10 cellular contexts compared by ENCODE assay signal in the genomic region with DNA sequence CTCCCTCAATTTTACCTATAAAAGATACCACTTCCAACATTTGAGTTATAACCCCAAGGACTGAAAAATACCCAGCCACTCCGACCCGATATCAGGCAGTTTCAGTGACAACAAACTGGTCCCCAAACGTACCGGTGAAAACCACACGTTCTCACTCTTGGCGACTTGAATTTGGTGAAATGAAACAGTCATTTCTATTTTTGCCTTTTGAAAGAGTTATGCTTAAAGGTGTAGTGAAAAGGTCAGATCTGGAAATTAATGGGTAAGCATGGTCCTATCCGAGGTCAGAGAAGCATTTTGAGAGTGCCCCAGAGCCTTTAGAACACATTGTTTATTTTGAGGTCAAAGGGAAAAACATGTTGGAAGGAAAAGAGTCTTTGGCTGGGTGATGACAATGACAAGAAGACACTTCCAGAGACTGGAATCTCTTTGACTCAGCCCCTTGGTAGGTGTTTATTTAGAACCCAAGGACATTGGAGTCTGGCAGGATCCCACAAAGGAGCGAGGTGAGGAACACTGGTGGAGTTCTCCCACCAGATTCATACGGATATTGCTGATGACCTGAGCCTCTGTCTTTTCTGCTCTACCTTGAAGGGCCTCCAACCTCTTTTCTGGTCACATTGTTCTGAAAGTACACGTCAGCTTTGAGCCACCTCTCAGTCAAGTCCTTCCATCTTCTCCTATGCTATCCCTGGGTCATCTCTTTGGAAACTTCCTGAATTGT.
DNase-seq lines count a peak whose midpoint lies in the region; ATAC-seq and TF ChIP-seq lines count a peak whose summit lies in the region.
"Had no signal": no experiment of that assay in that cellular context is flagged by ENCODE, and none has a peak within 500 bp of the region (broad histone marks: within the 10 kb centered on the region; RNA-seq: fewer than 3 reads in every experiment).

No MANE protein-coding gene starts in this region.

- POLR2A ChIA-PET in CD4-positive, alpha-beta T cell (lab: Charles Lee): interaction anchor here (1.0 kb wide), 1 partner anchor 9 kb away, joined by 3 read pairs; no protein-coding TSS in a partner anchor
- POLR2A ChIA-PET in activated CD8-positive, alpha-beta T cell treated with anti-CD3 and anti-CD28 coated beads, Interleukin-2, amount 10 ng/mL, durations not matched to agents 7 days and 5 days (lab: Charles Lee): interaction anchor here (0.7 to 3.1 kb wide), 7 partner anchors 8 to 290 kb away, joined by 3 to 14 read pairs (median 5); a partner anchor contains a TSS

- H3K18ac ChIP-seq in mesendoderm (ENCODE audit: low read length): no peak overlapping the region

- no peak for DNase-seq in CD4-positive, alpha-beta T cell
- DNase-seq in activated CD8-positive, alpha-beta T cell treated with anti-CD3 and anti-CD28 coated beads, Interleukin-2, amount 10 ng/mL, durations not matched to agents 7 days and 5 days: no peak
- DNase-seq in vagina (ENCODE audit: extremely low spot score in 2 of 2) (no peak), cortex of kidney (lab: John Stamatoyannopoulos, UW) (no peak), 8988T (no peak), mesendoderm (no peak)
- DNase-seq: COR-L47, Right ventricle myocardium superior had no signal

- no peaks in the 10 kb centered on the region for H3K79me2 ChIP-seq in mesendoderm (ENCODE audit: control insufficient read depth, insufficient read depth, low read length)

- H3K9me3 ChIP-seq in CD4-positive, alpha-beta T cell (ENCODE audit: control insufficient read depth, low read length): no peaks in the 10 kb centered on the region
- H3K9me3 ChIP-seq in vagina: no peaks in the 10 kb centered on the region

- ATAC-seq in CD4-positive, alpha-beta T cell (ENCODE audit: poor library complexity): no peak
- peak; percentile 50 for ATAC-seq in GM19023 (IDR thresholded peaks at IDR 0.05; ENCODE audit: unreplicated experiment)
- peak; percentile 44 for ATAC-seq in HG02970 (IDR thresholded peaks at IDR 0.05; ENCODE audit: low FRiP score, unreplicated experiment)
- ATAC-seq in activated CD8-positive, alpha-beta T cell treated with anti-CD3 and anti-CD28 coated beads, Interleukin-2, amount 10 ng/mL, durations not matched to agents 7 days and 5 days: peak; percentile 7

- H3K4me3 Mint-ChIP-seq in CD4-positive, alpha-beta T cell: peak overlapping the region; percentile 11
- peak overlapping the region; percentile 30 for H3K4me3 Mint-ChIP-seq in activated CD8-positive, alpha-beta T cell treated with anti-CD3 and anti-CD28 coated beads, Interleukin-2, amount 10 ng/mL, durations not matched to agents 7 days and 5 days

- H4K8ac ChIP-seq in mesendoderm (ENCODE audit: low read depth, low read length): no peak overlapping the region

- H3K27ac ChIP-seq in CD4-positive, alpha-beta T cell (ENCODE audit: low read depth, low read length): no peak overlapping the region
- H3K27ac ChIP-seq in vagina (no peak overlapping the region), mesendoderm (ENCODE audit: low read depth, low read length) (no peak overlapping the region)

- H3K4me3 ChIP-seq in vagina: no peak overlapping the region
- H3K4me3 ChIP-seq in mesendoderm (ENCODE audit: low read length): no peak overlapping the region

- no peak overlapping the region for H2BK120ac ChIP-seq in mesendoderm (ENCODE audit: low read depth, low read length)

- H3K27me3 Mint-ChIP-seq in CD4-positive, alpha-beta T cell: no peaks in the 10 kb centered on the region
- no peaks in the 10 kb centered on the region for H3K27me3 Mint-ChIP-seq in activated CD8-positive, alpha-beta T cell treated with anti-CD3 and anti-CD28 coated beads, Interleukin-2, amount 10 ng/mL, durations not matched to agents 7 days and 5 days (ENCODE audit: low read depth)

- no peak overlapping the region for H2AK5ac ChIP-seq in mesendoderm (ENCODE audit: low read length)

- intact Hi-C loops in CD4-positive, alpha-beta T cell (cut with DNase I, micrococcal nuclease): loop anchor here in 1 of 2 experiments (5.0 kb wide), 2 partner anchors 36 to 39 kb away; no protein-coding TSS in a partner anchor
- intact Hi-C loops in vagina (cut with DNase I): no loop called here

- H2BK15ac ChIP-seq in mesendoderm (replicated peaks; ENCODE audit: low read depth): no peak overlapping the region

- H3K36me3 Mint-ChIP-seq in CD4-positive, alpha-beta T cell (ENCODE audit: low read depth): peaks cover 8% of the 10 kb centered on the region
- peaks cover 50% of the 10 kb centered on the region for H3K36me3 Mint-ChIP-seq in activated CD8-positive, alpha-beta T cell treated with anti-CD3 and anti-CD28 coated beads, Interleukin-2, amount 10 ng/mL, durations not matched to agents 7 days and 5 days (ENCODE audit: low read depth)

- peaks cover 32% of the 10 kb centered on the region for H3K4me1 ChIP-seq in vagina
- peaks cover 2% of the 10 kb centered on the region for H3K4me1 ChIP-seq in mesendoderm (ENCODE audit: control insufficient read depth, low read depth, low read length)

- H2BK5ac ChIP-seq in mesendoderm (ENCODE audit: low read length): no peak overlapping the region

- no peak overlapping the region for H3K4me2 ChIP-seq in mesendoderm (ENCODE audit: low read length)

- TF ChIP-seq POLR2A in vagina (IDR thresholded peaks at IDR 0.05): no peak

- H3K36me3 ChIP-seq in vagina: no peaks in the 10 kb centered on the region
- no peaks in the 10 kb centered on the region for H3K36me3 ChIP-seq in mesendoderm (ENCODE audit: control insufficient read depth, insufficient read depth, low read length)

- WGBS in mesendoderm (ENCODE audit: extremely low coverage, insufficient coverage, low lambda C conversion rate): no CpG with 5 or more reads among the region's 10 CpGs

- CTCF ChIA-PET in CD4-positive, alpha-beta T cell (lab: Charles Lee): interaction anchor here (0.7 to 3.3 kb wide), 3 partner anchors 26 to 142 kb away, joined by 3 to 9 read pairs (median 3); no protein-coding TSS in a partner anchor
- CTCF ChIA-PET in activated CD8-positive, alpha-beta T cell treated with anti-CD3 and anti-CD28 coated beads, Interleukin-2, amount 10 ng/mL, durations not matched to agents 7 days and 5 days (lab: Charles Lee): interaction anchor here (0.9 to 7.2 kb wide), 6 partner anchors 9 to 290 kb away, joined by 3 to 59 read pairs (median 4); no protein-coding TSS in a partner anchor

- H3K4me1 Mint-ChIP-seq in CD4-positive, alpha-beta T cell (ENCODE audit: low read depth): peaks cover 67% of the 10 kb centered on the region
- H3K4me1 Mint-ChIP-seq in activated CD8-positive, alpha-beta T cell treated with anti-CD3 and anti-CD28 coated beads, Interleukin-2, amount 10 ng/mL, durations not matched to agents 7 days and 5 days (ENCODE audit: low read depth): peaks cover 79% of the 10 kb centered on the region

- H3K56ac ChIP-seq in mesendoderm (ENCODE audit: low read length): no peak overlapping the region

- no peak overlapping the region for H3K9ac ChIP-seq in mesendoderm (ENCODE audit: low read length)

- H3K79me1 ChIP-seq in mesendoderm (ENCODE audit: low read length): no peaks in the 10 kb centered on the region

- peak overlapping the region; percentile 79 for H3K27ac Mint-ChIP-seq in CD4-positive, alpha-beta T cell
- H3K27ac Mint-ChIP-seq in activated CD8-positive, alpha-beta T cell treated with anti-CD3 and anti-CD28 coated beads, Interleukin-2, amount 10 ng/mL, durations not matched to agents 7 days and 5 days: peak overlapping the region; percentile 77

- H4K5ac ChIP-seq in mesendoderm (ENCODE audit: low read length): no peak overlapping the region

- H3K4ac ChIP-seq in mesendoderm (ENCODE audit: low read depth, low read length): no peak overlapping the region

- no peak overlapping the region for H3K23ac ChIP-seq in mesendoderm (ENCODE audit: low read length)

- no peaks in the 10 kb centered on the region for H3K27me3 ChIP-seq in CD4-positive, alpha-beta T cell (ENCODE audit: control insufficient read depth, insufficient read depth, low read length)
- H3K27me3 ChIP-seq in vagina (no peaks in the 10 kb centered on the region), mesendoderm (ENCODE audit: insufficient read depth, low read length, poor library complexity) (no peaks in the 10 kb centered on the region)

- TF ChIP-seq CTCF in CD4-positive, alpha-beta T cell (IDR thresholded peaks at IDR 0.05): no peak
- no peak for TF ChIP-seq CTCF in vagina (IDR thresholded peaks at IDR 0.05)

- H3K9me3 Mint-ChIP-seq in CD4-positive, alpha-beta T cell: no peaks in the 10 kb centered on the region
- no peaks in the 10 kb centered on the region for H3K9me3 Mint-ChIP-seq in activated CD8-positive, alpha-beta T cell treated with anti-CD3 and anti-CD28 coated beads, Interleukin-2, amount 10 ng/mL, durations not matched to agents 7 days and 5 days (ENCODE audit: insufficient read depth)
